In genomic region chr22:29375436-29376076, GRCh38 we compare ENCODE assay signal across 10 cellular contexts. TPM values are rescaled to one million over a fixed set of nuclear protein-coding genes. Genes with fewer than 3 reads are reported as not detected.
DNase-seq lines count a peak whose midpoint lies in the region; ATAC-seq and TF ChIP-seq lines count a peak whose summit lies in the region.
"Had no signal": no experiment of that assay in that cellular context is flagged by ENCODE, and none has a peak within 500 bp of the region (broad histone marks: within the 10 kb centered on the region; RNA-seq: fewer than 3 reads in every experiment).

No MANE protein-coding gene starts in this region.

- no peak overlapping the region for H3K14ac ChIP-seq in mesenchymal stem cell (ENCODE audit: low read length in 2 of 2)

- peaks cover 94% of the 10 kb centered on the region for H3K79me2 ChIP-seq in DOHH2 (ENCODE audit: control insufficient read depth, low read length)

- no peaks in the 10 kb centered on the region for H3K9me3 ChIP-seq in A673 (ENCODE audit: low read depth, low read length, poor library complexity, severe bottlenecking)
- no peaks in the 10 kb centered on the region for H3K9me3 ChIP-seq in DOHH2 (ENCODE audit: control insufficient read depth, insufficient read depth, low read length)
- no peaks in the 10 kb centered on the region for H3K9me3 ChIP-seq in mesenchymal stem cell (ENCODE audit: control insufficient read depth, low read length)
- H3K9me3 ChIP-seq in upper lobe of right lung = no peaks in the 10 kb centered on the region
- H3K9me3 ChIP-seq: pancreas had no signal

- no peak for ATAC-seq in activated naive CD8-positive, alpha-beta T cell treated with anti-CD3 and anti-CD28 coated beads, Interleukin-2, amount 10 ng/mL, durations not matched to agents 7 days and 5 days (ENCODE audit: low read depth)
- ATAC-seq in GM21529 (IDR thresholded peaks at IDR 0.05; ENCODE audit: unreplicated experiment) (no peak), HG02884 (IDR thresholded peaks at IDR 0.05; ENCODE audit: unreplicated experiment) (no peak), upper lobe of right lung (no peak)
- ATAC-seq: pancreas had no signal

- H2BK120ac ChIP-seq in mesenchymal stem cell (ENCODE audit: low read depth, low read length) = no peak overlapping the region

- WGBS in mesenchymal stem cell = 98% methylated on average over 4 of the region's 4 CpGs

- H3K4ac ChIP-seq in mesenchymal stem cell (ENCODE audit: low read depth in 1 of 2, low read length in 2 of 2) = no peak overlapping the region

- peaks cover 19% of the 10 kb centered on the region for H3K36me3 Mint-ChIP-seq in activated naive CD8-positive, alpha-beta T cell treated with anti-CD3 and anti-CD28 coated beads, Interleukin-2, amount 10 ng/mL, durations not matched to agents 7 days and 5 days

- BruUV-seq in A673 (replicated peaks; lab: Mats Ljungman, UMichigan) = no TSS peak

- POLR2A ChIA-PET in A673 (lab: Charles Lee; ENCODE audit: low non-redundant PET) = no interaction called here
- POLR2A ChIA-PET in activated naive CD8-positive, alpha-beta T cell treated with anti-CD3 and anti-CD28 coated beads, Interleukin-2, amount 10 ng/mL, durations not matched to agents 7 days and 5 days (lab: Charles Lee) = interaction anchor here (0.7 kb wide), 1 partner anchor 83 kb away, joined by 6 read pairs; no protein-coding TSS in a partner anchor

- no peak overlapping the region for H2BK12ac ChIP-seq in mesenchymal stem cell (ENCODE audit: low read length in 2 of 2)

- H3K4me1 ChIP-seq in A673 (ENCODE audit: insufficient read depth, low read length, poor library complexity, severe bottlenecking) = no peaks in the 10 kb centered on the region
- H3K4me1 ChIP-seq in DOHH2 (ENCODE audit: control insufficient read depth, low read length) = peaks cover 79% of the 10 kb centered on the region
- peaks cover under 1% of the 10 kb centered on the region for H3K4me1 ChIP-seq in mesenchymal stem cell (ENCODE audit: control insufficient read depth, insufficient read depth, low read depth, low read length)
- H3K4me1 ChIP-seq in upper lobe of right lung = no peaks in the 10 kb centered on the region

- H4K20me1 ChIP-seq in DOHH2 (ENCODE audit: control insufficient read depth, insufficient read depth, low read depth, low read length) = 0 out of 2 replicates have a peak, but pooled peaks cover 3% of the 10 kb centered on the region

- no peaks in the 10 kb centered on the region for H3K9me2 ChIP-seq in DOHH2 (replicated peaks; ENCODE audit: control insufficient read depth, low read length)

- peak overlapping the region; percentile 55 for H3K27ac ChIP-seq in A673 (ENCODE audit: low read depth, low read length, poor library complexity, severe bottlenecking)
- 0 out of 2 replicates have a peak overlapping the region, but pooled peaks have one; percentile 23 for H3K27ac ChIP-seq in DOHH2 (ENCODE audit: low read depth, low read length)
- no peak overlapping the region for H3K27ac ChIP-seq in mesenchymal stem cell (ENCODE audit: low read length, poor library complexity, severe bottlenecking)
- H3K27ac ChIP-seq in upper lobe of right lung = no peak overlapping the region

- H2BK5ac ChIP-seq in mesenchymal stem cell (ENCODE audit: low read depth, low read length, poor library complexity, severe bottlenecking) = no peak overlapping the region

- H3K23ac ChIP-seq in mesenchymal stem cell (ENCODE audit: low read length in 2 of 2) = no peak overlapping the region

- intact Hi-C loops in A673 (cut with micrococcal nuclease; ENCODE audit: unreplicated experiment) = no loop called here
- intact Hi-C loops in upper lobe of right lung (cut with DNase I) = no loop called here

- H3K4me2 ChIP-seq in DOHH2 (ENCODE audit: low read length) (peak overlapping the region; percentile 9), mesenchymal stem cell (ENCODE audit: low read length, poor library complexity, severe bottlenecking) (no peak overlapping the region)

- H3K4me1 Mint-ChIP-seq in activated naive CD8-positive, alpha-beta T cell treated with anti-CD3 and anti-CD28 coated beads, Interleukin-2, amount 10 ng/mL, durations not matched to agents 7 days and 5 days = peaks cover 24% of the 10 kb centered on the region

- no peak overlapping the region for H2AFZ ChIP-seq in mesenchymal stem cell (ENCODE audit: low read depth, low read length)

- TF ChIP-seq CTCF in A673 (conservative IDR thresholded peaks at IDR 0.05; ENCODE audit: low read depth, low read length) (no peak), DOHH2 (IDR thresholded peaks at IDR 0.05; ENCODE audit: low read depth, low read length, poor library complexity, severe bottlenecking) (no peak), upper lobe of right lung (IDR thresholded peaks at IDR 0.05) (no peak)

- peak overlapping the region; percentile 71 for H3K27ac Mint-ChIP-seq in activated naive CD8-positive, alpha-beta T cell treated with anti-CD3 and anti-CD28 coated beads, Interleukin-2, amount 10 ng/mL, durations not matched to agents 7 days and 5 days

- no peak overlapping the region for H4K91ac ChIP-seq in mesenchymal stem cell (ENCODE audit: low read length)

- H3K27me3 Mint-ChIP-seq in activated naive CD8-positive, alpha-beta T cell treated with anti-CD3 and anti-CD28 coated beads, Interleukin-2, amount 10 ng/mL, durations not matched to agents 7 days and 5 days = no peaks in the 10 kb centered on the region

- no peak overlapping the region for H3K4me3 Mint-ChIP-seq in activated naive CD8-positive, alpha-beta T cell treated with anti-CD3 and anti-CD28 coated beads, Interleukin-2, amount 10 ng/mL, durations not matched to agents 7 days and 5 days

- no peak overlapping the region for H4K8ac ChIP-seq in mesenchymal stem cell (ENCODE audit: low read length)

- no peak overlapping the region for H2AK5ac ChIP-seq in mesenchymal stem cell (ENCODE audit: low read length, severe bottlenecking)

- no peak overlapping the region for H2BK15ac ChIP-seq in mesenchymal stem cell (ENCODE audit: low read depth, poor library complexity, severe bottlenecking)

- no peak overlapping the region for H3K4me3 ChIP-seq in A673 (ENCODE audit: low read depth, low read length, poor library complexity, severe bottlenecking)
- no peak overlapping the region for H3K4me3 ChIP-seq in DOHH2 (ENCODE audit: low read length)
- H3K4me3 ChIP-seq in mesenchymal stem cell (ENCODE audit: insufficient read depth in 1 of 2, low read depth in 1 of 2, low read length in 2 of 2) = no peak overlapping the region
- H3K4me3 ChIP-seq in upper lobe of right lung = no peak overlapping the region
- H3K4me3 ChIP-seq: pancreas had no signal

- H3K27me3 ChIP-seq in A673 (replicated peaks; ENCODE audit: insufficient read depth, low read depth, low read length, poor library complexity) (no peaks in the 10 kb centered on the region), DOHH2 (ENCODE audit: control insufficient read depth, low read length) (no peaks in the 10 kb centered on the region), mesenchymal stem cell (ENCODE audit: control insufficient read depth in 1 of 2, insufficient read depth in 1 of 2, low read length in 2 of 2) (no peaks in the 10 kb centered on the region), upper lobe of right lung (no peaks in the 10 kb centered on the region)
- H3K27me3 ChIP-seq: pancreas had no signal

- H3K9me3 Mint-ChIP-seq in activated naive CD8-positive, alpha-beta T cell treated with anti-CD3 and anti-CD28 coated beads, Interleukin-2, amount 10 ng/mL, durations not matched to agents 7 days and 5 days = no peaks in the 10 kb centered on the region

- H3K36me3 ChIP-seq in A673 (ENCODE audit: insufficient read depth, low read length, poor library complexity, severe bottlenecking) = no peaks in the 10 kb centered on the region
- peaks cover 68% of the 10 kb centered on the region for H3K36me3 ChIP-seq in DOHH2 (ENCODE audit: control insufficient read depth, low read length)
- peaks cover 11% of the 10 kb centered on the region in 2 experiments for H3K36me3 ChIP-seq in mesenchymal stem cell (ENCODE audit: control insufficient read depth in 1 of 2, insufficient read depth in 2 of 2, low read depth in 1 of 2, low read length in 2 of 2)
- peaks cover 20% of the 10 kb centered on the region for H3K36me3 ChIP-seq in upper lobe of right lung
- H3K36me3 ChIP-seq: pancreas had no signal

- DNase-seq in A673 (ENCODE audit: low spot score) (no peak), mesenchymal stem cell (peak; percentile 24), upper lobe of right lung (no peak), dermis blood vessel endothelial cell (no peak)
- no peak for DNase-seq in activated naive CD8-positive, alpha-beta T cell treated with anti-CD3 and anti-CD28 coated beads, Interleukin-2, amount 10 ng/mL, durations not matched to agents 7 days and 5 days
- DNase-seq: NCI-H2107, pancreas had no signal

- H3K18ac ChIP-seq in mesenchymal stem cell (ENCODE audit: low read depth in 1 of 2, low read length in 2 of 2) = no peak overlapping the region

- peaks cover 43% of the 10 kb centered on the region for H3K79me1 ChIP-seq in mesenchymal stem cell (replicated peaks; ENCODE audit: low read length, poor library complexity, severe bottlenecking)

- H3K9ac ChIP-seq in mesenchymal stem cell (ENCODE audit: low read length) = no peak overlapping the region

- CTCF ChIA-PET in A673 (lab: Charles Lee) = no interaction called here

- H3F3A ChIP-seq in DOHH2 (ENCODE audit: control insufficient read depth, insufficient read depth) = peaks cover 20% of the 10 kb centered on the region

RNA-seq across cellular contexts. Expression of gene AP1B1, which starts 12.8 kb away (rescaled TPM):
- 68.1 and 75.2 TPM in 2 replicates for total RNA-seq in A673 (2021)
- total RNA-seq in activated naive CD8-positive, alpha-beta T cell treated with anti-CD3 and anti-CD28 coated beads, Interleukin-2, amount 10 ng/mL, durations not matched to agents 7 days and 5 days = 10 to 100 TPM; 61.2 to 63.7 TPM
- 36.9 TPM for polyA plus RNA-seq in mesenchymal stem cell (2013, experiment 1 of 2)
- polyA plus RNA-seq in mesenchymal stem cell (2013, experiment 2 of 2) = 35.5 TPM
- total RNA-seq in upper lobe of right lung = 62.4 TPM
- 191 and 282 TPM in 2 replicates for total RNA-seq in dermis blood vessel endothelial cell

Comparison
In these comparisons a context has a peak if more than half of its experiments do, and no peak if none do; other contexts are left out.
1. H3K27ac ChIP-seq: peak in A673 (single experiment) and DOHH2 (single experiment); none in mesenchymal stem cell (single experiment) and upper lobe of right lung (single experiment).